1 cellular context compared by ENCODE assay signal in the genomic region with DNA sequence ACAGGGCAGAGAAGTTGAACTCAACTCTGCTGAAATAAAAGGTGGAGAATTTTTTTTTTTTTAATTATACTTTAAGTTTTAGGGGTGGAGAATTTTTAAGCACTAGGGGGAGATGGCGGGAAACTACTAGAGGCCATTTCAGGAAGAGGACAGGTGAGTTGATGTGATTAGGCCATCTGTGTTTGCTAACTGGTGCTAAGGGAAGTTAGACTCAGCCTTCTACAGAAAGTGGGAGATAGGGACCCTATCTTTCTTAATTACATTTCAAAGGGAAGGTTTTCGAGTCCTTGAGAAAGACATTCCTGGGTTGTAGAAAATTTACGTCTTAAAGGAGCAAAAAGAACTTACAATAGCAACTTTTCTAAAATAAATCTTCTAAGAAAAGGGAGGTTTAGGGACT.
TF ChIP-seq lines count a peak whose summit lies in the region.

No MANE protein-coding gene starts in this region.

TF ChIP-seq in GM23338, 12 proteins besides CTCF, POLR2A, EP300 and RAD21 (continued from another document):
- TF ChIP-seq, protein P1, sequence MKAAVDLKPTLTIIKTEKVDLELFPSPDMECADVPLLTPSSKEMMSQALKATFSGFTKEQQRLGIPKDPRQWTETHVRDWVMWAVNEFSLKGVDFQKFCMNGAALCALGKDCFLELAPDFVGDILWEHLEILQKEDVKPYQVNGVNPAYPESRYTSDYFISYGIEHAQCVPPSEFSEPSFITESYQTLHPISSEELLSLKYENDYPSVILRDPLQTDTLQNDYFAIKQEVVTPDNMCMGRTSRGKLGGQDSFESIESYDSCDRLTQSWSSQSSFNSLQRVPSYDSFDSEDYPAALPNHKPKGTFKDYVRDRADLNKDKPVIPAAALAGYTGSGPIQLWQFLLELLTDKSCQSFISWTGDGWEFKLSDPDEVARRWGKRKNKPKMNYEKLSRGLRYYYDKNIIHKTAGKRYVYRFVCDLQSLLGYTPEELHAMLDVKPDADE (IDR thresholded peaks at IDR 0.05): no peak
- TF ChIP-seq JUNB (IDR thresholded peaks at IDR 0.05; ENCODE audit: unreplicated experiment): no peak
- no peak for TF ChIP-seq STAT1 (IDR thresholded peaks at IDR 0.05; ENCODE audit: unreplicated experiment)
- TF ChIP-seq ZNF114 (CRISPR knock-in tag; IDR thresholded peaks at IDR 0.05): no peak
- TF ChIP-seq ZNF331 (CRISPR knock-in tag; IDR thresholded peaks at IDR 0.05; ENCODE audit: low read depth): no peak
- TF ChIP-seq CREB1 (CRISPR knock-in tag; IDR thresholded peaks at IDR 0.05; ENCODE audit: low read depth): no peak
- TF ChIP-seq EZH2phosphoT487 (IDR thresholded peaks at IDR 0.05; ENCODE audit: unreplicated experiment): no peak
- no peak for TF ChIP-seq EZH2 (IDR thresholded peaks at IDR 0.05; ENCODE audit: low read depth, unreplicated experiment)
- TF ChIP-seq NANOG (IDR thresholded peaks at IDR 0.05; ENCODE audit: borderline replicate concordance): no peak
- TF ChIP-seq, protein P2, sequence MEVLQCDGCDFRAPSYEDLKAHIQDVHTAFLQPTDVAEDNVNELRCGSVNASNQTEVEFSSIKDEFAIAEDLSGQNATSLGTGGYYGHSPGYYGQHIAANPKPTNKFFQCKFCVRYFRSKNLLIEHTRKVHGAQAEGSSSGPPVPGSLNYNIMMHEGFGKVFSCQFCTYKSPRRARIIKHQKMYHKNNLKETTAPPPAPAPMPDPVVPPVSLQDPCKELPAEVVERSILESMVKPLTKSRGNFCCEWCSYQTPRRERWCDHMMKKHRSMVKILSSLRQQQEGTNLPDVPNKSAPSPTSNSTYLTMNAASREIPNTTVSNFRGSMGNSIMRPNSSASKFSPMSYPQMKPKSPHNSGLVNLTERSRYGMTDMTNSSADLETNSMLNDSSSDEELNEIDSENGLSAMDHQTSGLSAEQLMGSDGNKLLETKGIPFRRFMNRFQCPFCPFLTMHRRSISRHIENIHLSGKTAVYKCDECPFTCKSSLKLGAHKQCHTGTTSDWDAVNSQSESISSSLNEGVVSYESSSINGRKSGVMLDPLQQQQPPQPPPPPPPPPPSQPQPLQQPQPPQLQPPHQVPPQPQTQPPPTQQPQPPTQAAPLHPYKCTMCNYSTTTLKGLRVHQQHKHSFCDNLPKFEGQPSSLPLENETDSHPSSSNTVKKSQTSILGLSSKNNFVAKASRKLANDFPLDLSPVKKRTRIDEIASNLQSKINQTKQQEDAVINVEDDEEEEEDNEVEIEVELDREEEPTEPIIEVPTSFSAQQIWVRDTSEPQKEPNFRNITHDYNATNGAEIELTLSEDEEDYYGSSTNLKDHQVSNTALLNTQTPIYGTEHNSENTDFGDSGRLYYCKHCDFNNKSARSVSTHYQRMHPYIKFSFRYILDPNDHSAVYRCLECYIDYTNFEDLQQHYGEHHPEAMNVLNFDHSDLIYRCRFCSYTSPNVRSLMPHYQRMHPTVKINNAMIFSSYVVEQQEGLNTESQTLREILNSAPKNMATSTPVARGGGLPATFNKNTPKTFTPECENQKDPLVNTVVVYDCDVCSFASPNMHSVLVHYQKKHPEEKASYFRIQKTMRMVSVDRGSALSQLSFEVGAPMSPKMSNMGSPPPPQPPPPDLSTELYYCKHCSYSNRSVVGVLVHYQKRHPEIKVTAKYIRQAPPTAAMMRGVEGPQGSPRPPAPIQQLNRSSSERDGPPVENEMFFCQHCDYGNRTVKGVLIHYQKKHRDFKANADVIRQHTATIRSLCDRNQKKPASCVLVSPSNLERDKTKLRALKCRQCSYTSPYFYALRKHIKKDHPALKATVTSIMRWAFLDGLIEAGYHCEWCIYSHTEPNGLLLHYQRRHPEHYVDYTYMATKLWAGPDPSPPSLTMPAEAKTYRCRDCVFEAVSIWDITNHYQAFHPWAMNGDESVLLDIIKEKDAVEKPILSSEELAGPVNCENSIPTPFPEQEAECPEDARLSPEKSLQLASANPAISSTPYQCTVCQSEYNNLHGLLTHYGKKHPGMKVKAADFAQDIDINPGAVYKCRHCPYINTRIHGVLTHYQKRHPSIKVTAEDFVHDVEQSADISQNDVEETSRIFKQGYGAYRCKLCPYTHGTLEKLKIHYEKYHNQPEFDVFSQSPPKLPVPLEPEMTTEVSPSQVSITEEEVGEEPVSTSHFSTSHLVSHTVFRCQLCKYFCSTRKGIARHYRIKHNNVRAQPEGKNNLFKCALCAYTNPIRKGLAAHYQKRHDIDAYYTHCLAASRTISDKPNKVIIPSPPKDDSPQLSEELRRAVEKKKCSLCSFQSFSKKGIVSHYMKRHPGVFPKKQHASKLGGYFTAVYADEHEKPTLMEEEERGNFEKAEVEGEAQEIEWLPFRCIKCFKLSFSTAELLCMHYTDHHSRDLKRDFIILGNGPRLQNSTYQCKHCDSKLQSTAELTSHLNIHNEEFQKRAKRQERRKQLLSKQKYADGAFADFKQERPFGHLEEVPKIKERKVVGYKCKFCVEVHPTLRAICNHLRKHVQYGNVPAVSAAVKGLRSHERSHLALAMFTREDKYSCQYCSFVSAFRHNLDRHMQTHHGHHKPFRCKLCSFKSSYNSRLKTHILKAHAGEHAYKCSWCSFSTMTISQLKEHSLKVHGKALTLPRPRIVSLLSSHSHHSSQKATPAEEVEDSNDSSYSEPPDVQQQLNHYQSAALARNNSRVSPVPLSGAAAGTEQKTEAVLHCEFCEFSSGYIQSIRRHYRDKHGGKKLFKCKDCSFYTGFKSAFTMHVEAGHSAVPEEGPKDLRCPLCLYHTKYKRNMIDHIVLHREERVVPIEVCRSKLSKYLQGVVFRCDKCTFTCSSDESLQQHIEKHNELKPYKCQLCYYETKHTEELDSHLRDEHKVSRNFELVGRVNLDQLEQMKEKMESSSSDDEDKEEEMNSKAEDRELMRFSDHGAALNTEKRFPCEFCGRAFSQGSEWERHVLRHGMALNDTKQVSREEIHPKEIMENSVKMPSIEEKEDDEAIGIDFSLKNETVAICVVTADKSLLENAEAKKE (CRISPR knock-in tag; IDR thresholded peaks at IDR 0.05): no peak
- TF ChIP-seq, protein P3, sequence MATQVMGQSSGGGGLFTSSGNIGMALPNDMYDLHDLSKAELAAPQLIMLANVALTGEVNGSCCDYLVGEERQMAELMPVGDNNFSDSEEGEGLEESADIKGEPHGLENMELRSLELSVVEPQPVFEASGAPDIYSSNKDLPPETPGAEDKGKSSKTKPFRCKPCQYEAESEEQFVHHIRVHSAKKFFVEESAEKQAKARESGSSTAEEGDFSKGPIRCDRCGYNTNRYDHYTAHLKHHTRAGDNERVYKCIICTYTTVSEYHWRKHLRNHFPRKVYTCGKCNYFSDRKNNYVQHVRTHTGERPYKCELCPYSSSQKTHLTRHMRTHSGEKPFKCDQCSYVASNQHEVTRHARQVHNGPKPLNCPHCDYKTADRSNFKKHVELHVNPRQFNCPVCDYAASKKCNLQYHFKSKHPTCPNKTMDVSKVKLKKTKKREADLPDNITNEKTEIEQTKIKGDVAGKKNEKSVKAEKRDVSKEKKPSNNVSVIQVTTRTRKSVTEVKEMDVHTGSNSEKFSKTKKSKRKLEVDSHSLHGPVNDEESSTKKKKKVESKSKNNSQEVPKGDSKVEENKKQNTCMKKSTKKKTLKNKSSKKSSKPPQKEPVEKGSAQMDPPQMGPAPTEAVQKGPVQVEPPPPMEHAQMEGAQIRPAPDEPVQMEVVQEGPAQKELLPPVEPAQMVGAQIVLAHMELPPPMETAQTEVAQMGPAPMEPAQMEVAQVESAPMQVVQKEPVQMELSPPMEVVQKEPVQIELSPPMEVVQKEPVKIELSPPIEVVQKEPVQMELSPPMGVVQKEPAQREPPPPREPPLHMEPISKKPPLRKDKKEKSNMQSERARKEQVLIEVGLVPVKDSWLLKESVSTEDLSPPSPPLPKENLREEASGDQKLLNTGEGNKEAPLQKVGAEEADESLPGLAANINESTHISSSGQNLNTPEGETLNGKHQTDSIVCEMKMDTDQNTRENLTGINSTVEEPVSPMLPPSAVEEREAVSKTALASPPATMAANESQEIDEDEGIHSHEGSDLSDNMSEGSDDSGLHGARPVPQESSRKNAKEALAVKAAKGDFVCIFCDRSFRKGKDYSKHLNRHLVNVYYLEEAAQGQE (IDR thresholded peaks at IDR 0.05; ENCODE audit: unreplicated experiment): no peak
